8 cellular contexts compared by ENCODE assay signal in genomic region chr13:110471833-110472162, GRCh38.
DNase-seq lines count a peak whose midpoint lies in the region; ATAC-seq and TF ChIP-seq lines count a peak whose summit lies in the region.
"Had no signal": no experiment of that assay in that cellular context is flagged by ENCODE, and none has a peak within 500 bp of the region (broad histone marks: within the 10 kb centered on the region; RNA-seq: fewer than 3 reads in every experiment).

No MANE protein-coding gene starts in this region.

- H3K27ac Mint-ChIP-seq in CD8-positive, alpha-beta T cell = no peak overlapping the region
- H3K27ac Mint-ChIP-seq: T-cell had no signal

- no peaks in the 10 kb centered on the region for H3K36me3 Mint-ChIP-seq in CD8-positive, alpha-beta T cell
- H3K36me3 Mint-ChIP-seq: T-cell had no signal

- H3K36me3 ChIP-seq in PC-3 (ENCODE audit: low read depth, low read length) = no peaks in the 10 kb centered on the region
- H3K36me3 ChIP-seq in CD8-positive, alpha-beta T cell (ENCODE audit: insufficient read depth, low read length) = no peaks in the 10 kb centered on the region

- H3K9ac ChIP-seq in PC-3 (ENCODE audit: low read length) = no peak overlapping the region

- TF ChIP-seq CTCF in NB4 (IDR thresholded peaks at IDR 0.05; ENCODE audit: low read depth, low read length) = no peak
- TF ChIP-seq CTCF in fibroblast of mammary gland (conservative IDR thresholded peaks at IDR 0.05; ENCODE audit: control insufficient read depth, insufficient read depth, low read depth, low read length) = no peak
- TF ChIP-seq CTCF in PC-3 (conservative IDR thresholded peaks at IDR 0.05; ENCODE audit: low read depth, low read length) = no peak
- TF ChIP-seq CTCF in CD8-positive, alpha-beta T cell (IDR thresholded peaks at IDR 0.05) = no peak

- no peak overlapping the region for H3K4me2 ChIP-seq in PC-3 (ENCODE audit: low read length)

- H3K27ac ChIP-seq in PC-3 (ENCODE audit: low read length) = no peak overlapping the region
- H3K27ac ChIP-seq in CD8-positive, alpha-beta T cell (ENCODE audit: low read depth, low read length) = no peak overlapping the region

- H3K9me3 Mint-ChIP-seq in CD8-positive, alpha-beta T cell = no peaks in the 10 kb centered on the region
- H3K9me3 Mint-ChIP-seq: T-cell had no signal

- no peak overlapping the region for H3K4me3 ChIP-seq in NB4 (ENCODE audit: low read depth, low read length)
- no peak overlapping the region for H3K4me3 ChIP-seq in fibroblast of mammary gland (ENCODE audit: control insufficient read depth, low read depth, low read length)
- H3K4me3 ChIP-seq in PC-3 (ENCODE audit: low read length) = no peak overlapping the region
- H3K4me3 ChIP-seq in CD8-positive, alpha-beta T cell (ENCODE audit: low read depth, low read length) = no peak overlapping the region

- no peaks in the 10 kb centered on the region for H3K27me3 ChIP-seq in PC-3 (ENCODE audit: low read length)
- H3K27me3 ChIP-seq in CD8-positive, alpha-beta T cell (ENCODE audit: insufficient read depth, low read length) = no peaks in the 10 kb centered on the region

- no peaks in the 10 kb centered on the region for H4K20me1 ChIP-seq in PC-3 (ENCODE audit: low read length)

- intact Hi-C loops in PC-3 (cut with micrococcal nuclease) = no loop called here
- intact Hi-C loops in CD8-positive, alpha-beta T cell (cut with DNase I, micrococcal nuclease) = no loop called here

- no peak for TF ChIP-seq POLR2A in NB4 (IDR thresholded peaks at IDR 0.05; ENCODE audit: extremely low read depth, insufficient read length)

- CTCF ChIA-PET in PC-3 (lab: Charles Lee) = no interaction called here
- CTCF ChIA-PET in CD8-positive, alpha-beta T cell (lab: Charles Lee) = no interaction called here

- DNase-seq in NB4 (ENCODE audit: low read depth) = peak; percentile 86
- DNase-seq in fibroblast of mammary gland (ENCODE audit: low read depth) = peak; percentile 17
- DNase-seq in stimulated activated CD8-positive, alpha-beta memory T cell treated with anti-CD3 and anti-CD28 coated beads, Interleukin-15, amount 100 ng/mL, for 48 hours (ENCODE audit: low read depth in 2 of 2) = peak; percentile 8 to 16
- DNase-seq in PC-3 = no peak
- no peak for DNase-seq in CD8-positive, alpha-beta T cell

- H3K79me2 ChIP-seq in PC-3 (ENCODE audit: low read length) = no peaks in the 10 kb centered on the region

- no peaks in the 10 kb centered on the region for H3K9me3 ChIP-seq in PC-3 (ENCODE audit: low read length)
- H3K9me3 ChIP-seq in CD8-positive, alpha-beta T cell (ENCODE audit: low read length) = no peaks in the 10 kb centered on the region

- peaks cover 11% of the 10 kb centered on the region for H3K27me3 Mint-ChIP-seq in CD8-positive, alpha-beta T cell (ENCODE audit: low read depth)

- no peak overlapping the region for H3K4me3 Mint-ChIP-seq in CD8-positive, alpha-beta T cell
- H3K4me3 Mint-ChIP-seq: T-cell had no signal

- BruUV-seq in PC-3 (replicated peaks; lab: Mats Ljungman, UMichigan) = no TSS peak

- no peaks in the 10 kb centered on the region for H3K4me1 Mint-ChIP-seq in CD8-positive, alpha-beta T cell (ENCODE audit: low read depth)

- no peak overlapping the region for H2AFZ ChIP-seq in PC-3 (ENCODE audit: low read length)

- H3K4me1 ChIP-seq in PC-3 (ENCODE audit: insufficient read depth, low read length) = no peaks in the 10 kb centered on the region
- H3K4me1 ChIP-seq in CD8-positive, alpha-beta T cell (ENCODE audit: insufficient read depth, low read length) = no peaks in the 10 kb centered on the region

- no peaks in the 10 kb centered on the region for H3K9me2 ChIP-seq in PC-3 (replicated peaks; ENCODE audit: low read length)

- no peaks in the 10 kb centered on the region for H3F3A ChIP-seq in PC-3 (ENCODE audit: low read length, unreplicated experiment)

- peak; percentile 99 for ATAC-seq in GM18873 (IDR thresholded peaks at IDR 0.05; ENCODE audit: low FRiP score, unreplicated experiment)
- ATAC-seq in HG02610 (IDR thresholded peaks at IDR 0.05; ENCODE audit: unreplicated experiment) = peak; percentile 98
- no peak for ATAC-seq in PC-3
- ATAC-seq in CD8-positive, alpha-beta T cell = no peak
- ATAC-seq: T-cell had no signal

- POLR2A ChIA-PET in PC-3 (lab: Charles Lee; ENCODE audit: unreplicated experiment) = no interaction called here
- POLR2A ChIA-PET in CD8-positive, alpha-beta T cell (lab: Charles Lee) = no interaction called here

Comparison
In these comparisons a context has a peak if more than half of its experiments do, and no peak if none do; other contexts are left out.
1. ATAC-seq: peak in GM18873 (single experiment) and HG02610 (single experiment); none in PC-3 (single experiment) and CD8-positive, alpha-beta T cell (single experiment).
2. DNase-seq: peak in NB4 (single experiment), fibroblast of mammary gland (single experiment) and stimulated activated CD8-positive, alpha-beta memory T cell treated with anti-CD3 and anti-CD28 coated beads, Interleukin-15, amount 100 ng/mL, for 48 hours (2 of 2); none in PC-3 (single experiment) and CD8-positive, alpha-beta T cell (0 of 7).